ENCODE assay signal across 14 cellular contexts in genomic region chr18:67692811-67693210, GRCh38.
DNase-seq lines count a peak whose midpoint lies in the region; ATAC-seq and TF ChIP-seq lines count a peak whose summit lies in the region.
"Had no signal": no experiment of that assay in that cellular context is flagged by ENCODE, and none has a peak within 500 bp of the region (broad histone marks: within the 10 kb centered on the region; RNA-seq: fewer than 3 reads in every experiment).

No MANE protein-coding gene starts in this region.

- no peak overlapping the region for H3K4me3 ChIP-seq in KMS-11 (IDR thresholded peaks at IDR 0.05; ENCODE audit: insufficient read depth, low read depth, low read length)
- H3K4me3 ChIP-seq in coronary artery = peak overlapping the region; percentile 58
- peak overlapping the region; percentile 3 for H3K4me3 ChIP-seq in osteoblast (ENCODE audit: insufficient read depth, low read length)
- H3K4me3 ChIP-seq: A549, BLaER1 had no signal

- H3K36me3 ChIP-seq in KMS-11 (ENCODE audit: insufficient read depth) (no peaks in the 10 kb centered on the region), osteoblast (ENCODE audit: insufficient read depth, low read length) (no peaks in the 10 kb centered on the region)
- H3K36me3 ChIP-seq: BLaER1 had no signal

- peaks cover 3% of the 10 kb centered on the region for H3K27me3 Mint-ChIP-seq in activated T-cell treated with anti-CD3 and anti-CD28 coated beads, Interleukin-2, amount 50 U/mL, for 4 hours (ENCODE audit: low read depth)

- DNase-seq in coronary artery (ENCODE audit: low spot score) = no peak
- DNase-seq in osteoblast (ENCODE audit: insufficient read length, low spot score, missing footprints) = no peak
- DNase-seq in MV-4-11 (lab: John Stamatoyannopoulos, UW) = no peak
- no peak for DNase-seq in NCI-H1048 (lab: John Stamatoyannopoulos, UW)
- no peak for DNase-seq in activated T-cell treated with anti-CD3 and anti-CD28 coated beads, Interleukin-2, amount 50 U/mL, for 4 hours
- DNase-seq: Calu3, DMS 273 treated with DMSO at 0.1 percent for 48 hours, DMS79, GOT3, H9 had no signal

- H3K79me2 ChIP-seq in KMS-11 (ENCODE audit: insufficient read depth, low read depth) = no peaks in the 10 kb centered on the region
- no peaks in the 10 kb centered on the region for H3K79me2 ChIP-seq in osteoblast (ENCODE audit: insufficient read depth, low read length)

- peaks cover 6% of the 10 kb centered on the region for H3K9me3 Mint-ChIP-seq in activated T-cell treated with anti-CD3 and anti-CD28 coated beads, Interleukin-2, amount 50 U/mL, for 4 hours

- H3K4me3 Mint-ChIP-seq in activated T-cell treated with anti-CD3 and anti-CD28 coated beads, Interleukin-2, amount 50 U/mL, for 4 hours = no peak overlapping the region
- H3K4me3 Mint-ChIP-seq: H9 had no signal

- no peaks in the 10 kb centered on the region for H3K36me3 Mint-ChIP-seq in activated T-cell treated with anti-CD3 and anti-CD28 coated beads, Interleukin-2, amount 50 U/mL, for 4 hours (ENCODE audit: insufficient read depth)

- peaks cover 53% of the 10 kb centered on the region for H3K4me1 ChIP-seq in KMS-11 (ENCODE audit: low read depth, poor library complexity, severe bottlenecking)
- H3K4me1 ChIP-seq in osteoblast (ENCODE audit: insufficient read depth, low read length) = peaks cover 6% of the 10 kb centered on the region
- H3K4me1 ChIP-seq: A549, BLaER1 had no signal

- H3K9ac ChIP-seq in KMS-11 = peak overlapping the region; percentile 48
- H3K9ac ChIP-seq: BLaER1 had no signal

- H3K27ac ChIP-seq in KMS-11 (peak overlapping the region; percentile 84), coronary artery (no peak overlapping the region), osteoblast (ENCODE audit: low read depth, low read length) (no peak overlapping the region)
- H3K27ac ChIP-seq: A549, BLaER1 had no signal

- H3K4me1 Mint-ChIP-seq in activated T-cell treated with anti-CD3 and anti-CD28 coated beads, Interleukin-2, amount 50 U/mL, for 4 hours (ENCODE audit: low read depth) = no peaks in the 10 kb centered on the region

- TF ChIP-seq CTCF in KMS-11 (conservative IDR thresholded peaks at IDR 0.05; ENCODE audit: low read depth, low read length) (no peak), coronary artery (IDR thresholded peaks at IDR 0.05) (no peak), osteoblast (IDR thresholded peaks at IDR 0.05; ENCODE audit: extremely low read depth, low read depth, low read length) (no peak)

- peak overlapping the region; percentile 70 for H3K4me2 ChIP-seq in KMS-11
- peak overlapping the region; percentile 54 for H3K4me2 ChIP-seq in osteoblast (ENCODE audit: insufficient read depth, low read length)
- H3K4me2 ChIP-seq: A549, BLaER1 had no signal

- H3K27me3 ChIP-seq in KMS-11 (ENCODE audit: insufficient read depth, low read depth) (no peaks in the 10 kb centered on the region), osteoblast (ENCODE audit: insufficient read depth, low read length) (no peaks in the 10 kb centered on the region)
- H3K27me3 ChIP-seq: BLaER1 had no signal

- H3K9me3 ChIP-seq in osteoblast (ENCODE audit: low read depth, low read length) = no peaks in the 10 kb centered on the region
- H3K9me3 ChIP-seq: A549, BLaER1 had no signal

- H2AFZ ChIP-seq in KMS-11 (ENCODE audit: low read depth) = peak overlapping the region; percentile 53
- H2AFZ ChIP-seq in osteoblast (ENCODE audit: low read length) = peak overlapping the region; percentile 70

- H4K20me1 ChIP-seq in KMS-11 (ENCODE audit: insufficient read depth) = no peaks in the 10 kb centered on the region
- H4K20me1 ChIP-seq in osteoblast (ENCODE audit: insufficient read depth, low read length) = no peaks in the 10 kb centered on the region
- H4K20me1 ChIP-seq: BLaER1 had no signal

- no peak for ATAC-seq in activated T-cell treated with anti-CD3 and anti-CD28 coated beads, Interleukin-2, amount 50 U/mL, for 4 hours
- no peak for ATAC-seq in HG03571 (IDR thresholded peaks at IDR 0.05; ENCODE audit: unreplicated experiment)
- ATAC-seq: A549 had no signal
